In genomic region chr16:66315210-66315825, GRCh38 we compare ENCODE assay signal across 8 cellular contexts. TPM values are rescaled to one million over a fixed set of nuclear protein-coding genes. Genes with fewer than 3 reads are reported as not detected.
DNase-seq lines count a peak whose midpoint lies in the region; TF ChIP-seq lines count a peak whose summit lies in the region.

No MANE protein-coding gene starts in this region.

- no peaks in the 10 kb centered on the region for H3K27me3 ChIP-seq in H7 (ENCODE audit: control insufficient read depth, insufficient read depth, low read length)
- no peaks in the 10 kb centered on the region for H3K27me3 ChIP-seq in SJSA1 (replicated peaks)

- peak; percentile 79 for DNase-seq in GM10266 (ENCODE audit: extremely low spot score)
- peak; percentile 89 for DNase-seq in H7
- DNase-seq in M059J (ENCODE audit: low read depth): peak; percentile 67
- peak; percentile 52 to 66 for DNase-seq in SJSA1 (ENCODE audit: low read depth in 1 of 2, low spot score in 2 of 2)
- DNase-seq in activated naive CD4-positive, alpha-beta T cell treated with anti-CD3 and anti-CD28 coated beads, Interleukin-2, amount 10 ng/mL, durations not matched to agents 7 days and 5 days: peak; percentile 62
- DNase-seq in head of caudate nucleus: peak; percentile 36 to 90 (median 72)
- peak; percentile 33 for DNase-seq in progenitor cell of endocrine pancreas (ENCODE audit: low spot score, unreplicated experiment)
- DNase-seq in mesenteric fat pad (ENCODE audit: low spot score): no peak

- no peaks in the 10 kb centered on the region for H3K4me1 Mint-ChIP-seq in activated naive CD4-positive, alpha-beta T cell treated with anti-CD3 and anti-CD28 coated beads, Interleukin-2, amount 10 ng/mL, durations not matched to agents 7 days and 5 days
- H3K4me1 Mint-ChIP-seq in progenitor cell of endocrine pancreas (ENCODE audit: low read depth): peaks cover 3% of the 10 kb centered on the region

- H3K4me3 ChIP-seq in H7 (ENCODE audit: insufficient read depth, low read depth, low read length) (no peak overlapping the region), SJSA1 (no peak overlapping the region)

- H3K4me1 ChIP-seq in SJSA1 (replicated peaks): no peaks in the 10 kb centered on the region

- H3K27ac ChIP-seq in SJSA1: no peak overlapping the region

- CTCF ChIA-PET in activated naive CD4-positive, alpha-beta T cell treated with anti-CD3 and anti-CD28 coated beads, Interleukin-2, amount 10 ng/mL, durations not matched to agents 7 days and 5 days (lab: Charles Lee): interaction anchor here (0.8 to 2.5 kb wide), 8 partner anchors 17 to 59 kb away, joined by 3 to 31 read pairs (median 4); no protein-coding TSS in a partner anchor

- H3K36me3 ChIP-seq in H7 (replicated peaks; ENCODE audit: control insufficient read depth, insufficient read depth, low read length) (no peaks in the 10 kb centered on the region), SJSA1 (no peaks in the 10 kb centered on the region)

- intact Hi-C loops in head of caudate nucleus (cut with DNase I): no loop called here

- peaks cover 12% of the 10 kb centered on the region for H3K27me3 Mint-ChIP-seq in activated naive CD4-positive, alpha-beta T cell treated with anti-CD3 and anti-CD28 coated beads, Interleukin-2, amount 10 ng/mL, durations not matched to agents 7 days and 5 days
- peaks cover 20% of the 10 kb centered on the region for H3K27me3 Mint-ChIP-seq in progenitor cell of endocrine pancreas

- H3K4me3 Mint-ChIP-seq in activated naive CD4-positive, alpha-beta T cell treated with anti-CD3 and anti-CD28 coated beads, Interleukin-2, amount 10 ng/mL, durations not matched to agents 7 days and 5 days: no peak overlapping the region
- no peak overlapping the region for H3K4me3 Mint-ChIP-seq in progenitor cell of endocrine pancreas (ENCODE audit: low read depth)

- no peaks in the 10 kb centered on the region for H3K9me3 ChIP-seq in SJSA1 (replicated peaks)

- no peaks in the 10 kb centered on the region for H3K36me3 Mint-ChIP-seq in activated naive CD4-positive, alpha-beta T cell treated with anti-CD3 and anti-CD28 coated beads, Interleukin-2, amount 10 ng/mL, durations not matched to agents 7 days and 5 days
- H3K36me3 Mint-ChIP-seq in progenitor cell of endocrine pancreas (ENCODE audit: insufficient read depth): no peaks in the 10 kb centered on the region

- TF ChIP-seq CTCF in GM10266 (IDR thresholded peaks at IDR 0.05; ENCODE audit: control insufficient read depth, insufficient read depth, low read depth, missing control alignments): peak; percentile 93
- TF ChIP-seq CTCF in progenitor cell of endocrine pancreas (IDR thresholded peaks at IDR 0.05; ENCODE audit: unreplicated experiment): peak; percentile 94

- no peaks in the 10 kb centered on the region for H3K9me3 Mint-ChIP-seq in activated naive CD4-positive, alpha-beta T cell treated with anti-CD3 and anti-CD28 coated beads, Interleukin-2, amount 10 ng/mL, durations not matched to agents 7 days and 5 days
- H3K9me3 Mint-ChIP-seq in progenitor cell of endocrine pancreas (ENCODE audit: low read depth): no peaks in the 10 kb centered on the region

- no peak overlapping the region for H3K27ac Mint-ChIP-seq in activated naive CD4-positive, alpha-beta T cell treated with anti-CD3 and anti-CD28 coated beads, Interleukin-2, amount 10 ng/mL, durations not matched to agents 7 days and 5 days
- peak overlapping the region; percentile 71 for H3K27ac Mint-ChIP-seq in progenitor cell of endocrine pancreas

RNA-seq across cellular contexts. Expression of gene CDH5, which starts 51.2 kb away (rescaled TPM):
- total RNA-seq in H7 (2014; rRNA removed; shearing (Covaris generic)): not detected in 2 replicates
- 0.05 TPM in 1 of 2 replicates, not detected in the other for total RNA-seq in M059J (2014; rRNA removed; shearing (Covaris generic))
- not detected in 2 replicates for total RNA-seq in SJSA1 (2014; rRNA removed; shearing (Covaris generic))
- total RNA-seq in progenitor cell of endocrine pancreas (0.36 TPM in 1 of 2 replicates, not detected in the other), mesenteric fat pad (121 TPM)

Comparison
In these comparisons a context has a peak if more than half of its experiments do, and no peak if none do; other contexts are left out.
1. RNA of gene CDH5, which starts 51.2 kb away (total RNA-seq): 121 TPM in mesenteric fat pad (single experiment); 0.36 TPM in progenitor cell of endocrine pancreas, 0.05 TPM in M059J, not detected in H7 and not detected in SJSA1; every median in the first group is over 10 times any median in the second.